1 cellular context compared by ENCODE assay signal in the genomic region with DNA sequence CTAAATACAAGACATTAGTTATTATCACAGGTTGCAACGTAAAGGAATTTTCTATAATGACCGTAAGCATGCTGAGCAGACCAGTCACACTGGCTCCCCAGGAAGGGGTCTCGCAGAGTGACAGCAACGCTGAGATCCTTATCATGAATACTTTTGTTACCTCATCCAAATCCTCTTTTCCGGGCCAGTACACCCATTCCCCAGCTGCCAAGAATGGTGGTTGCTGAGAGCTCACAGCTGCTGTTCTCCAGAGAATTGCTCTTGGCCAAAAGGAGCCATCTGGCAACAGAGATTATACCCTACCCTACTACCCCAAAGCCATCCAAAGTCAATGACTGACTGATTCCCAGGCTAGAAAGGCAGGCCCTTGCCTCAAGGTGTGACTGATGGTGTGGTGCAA.
TF ChIP-seq lines count a peak whose summit lies in the region.

No MANE protein-coding gene starts in this region.

TF ChIP-seq in GM23338, 12 proteins besides CTCF, POLR2A, EP300 and RAD21 (continued from another document):
- TF ChIP-seq, protein P1, sequence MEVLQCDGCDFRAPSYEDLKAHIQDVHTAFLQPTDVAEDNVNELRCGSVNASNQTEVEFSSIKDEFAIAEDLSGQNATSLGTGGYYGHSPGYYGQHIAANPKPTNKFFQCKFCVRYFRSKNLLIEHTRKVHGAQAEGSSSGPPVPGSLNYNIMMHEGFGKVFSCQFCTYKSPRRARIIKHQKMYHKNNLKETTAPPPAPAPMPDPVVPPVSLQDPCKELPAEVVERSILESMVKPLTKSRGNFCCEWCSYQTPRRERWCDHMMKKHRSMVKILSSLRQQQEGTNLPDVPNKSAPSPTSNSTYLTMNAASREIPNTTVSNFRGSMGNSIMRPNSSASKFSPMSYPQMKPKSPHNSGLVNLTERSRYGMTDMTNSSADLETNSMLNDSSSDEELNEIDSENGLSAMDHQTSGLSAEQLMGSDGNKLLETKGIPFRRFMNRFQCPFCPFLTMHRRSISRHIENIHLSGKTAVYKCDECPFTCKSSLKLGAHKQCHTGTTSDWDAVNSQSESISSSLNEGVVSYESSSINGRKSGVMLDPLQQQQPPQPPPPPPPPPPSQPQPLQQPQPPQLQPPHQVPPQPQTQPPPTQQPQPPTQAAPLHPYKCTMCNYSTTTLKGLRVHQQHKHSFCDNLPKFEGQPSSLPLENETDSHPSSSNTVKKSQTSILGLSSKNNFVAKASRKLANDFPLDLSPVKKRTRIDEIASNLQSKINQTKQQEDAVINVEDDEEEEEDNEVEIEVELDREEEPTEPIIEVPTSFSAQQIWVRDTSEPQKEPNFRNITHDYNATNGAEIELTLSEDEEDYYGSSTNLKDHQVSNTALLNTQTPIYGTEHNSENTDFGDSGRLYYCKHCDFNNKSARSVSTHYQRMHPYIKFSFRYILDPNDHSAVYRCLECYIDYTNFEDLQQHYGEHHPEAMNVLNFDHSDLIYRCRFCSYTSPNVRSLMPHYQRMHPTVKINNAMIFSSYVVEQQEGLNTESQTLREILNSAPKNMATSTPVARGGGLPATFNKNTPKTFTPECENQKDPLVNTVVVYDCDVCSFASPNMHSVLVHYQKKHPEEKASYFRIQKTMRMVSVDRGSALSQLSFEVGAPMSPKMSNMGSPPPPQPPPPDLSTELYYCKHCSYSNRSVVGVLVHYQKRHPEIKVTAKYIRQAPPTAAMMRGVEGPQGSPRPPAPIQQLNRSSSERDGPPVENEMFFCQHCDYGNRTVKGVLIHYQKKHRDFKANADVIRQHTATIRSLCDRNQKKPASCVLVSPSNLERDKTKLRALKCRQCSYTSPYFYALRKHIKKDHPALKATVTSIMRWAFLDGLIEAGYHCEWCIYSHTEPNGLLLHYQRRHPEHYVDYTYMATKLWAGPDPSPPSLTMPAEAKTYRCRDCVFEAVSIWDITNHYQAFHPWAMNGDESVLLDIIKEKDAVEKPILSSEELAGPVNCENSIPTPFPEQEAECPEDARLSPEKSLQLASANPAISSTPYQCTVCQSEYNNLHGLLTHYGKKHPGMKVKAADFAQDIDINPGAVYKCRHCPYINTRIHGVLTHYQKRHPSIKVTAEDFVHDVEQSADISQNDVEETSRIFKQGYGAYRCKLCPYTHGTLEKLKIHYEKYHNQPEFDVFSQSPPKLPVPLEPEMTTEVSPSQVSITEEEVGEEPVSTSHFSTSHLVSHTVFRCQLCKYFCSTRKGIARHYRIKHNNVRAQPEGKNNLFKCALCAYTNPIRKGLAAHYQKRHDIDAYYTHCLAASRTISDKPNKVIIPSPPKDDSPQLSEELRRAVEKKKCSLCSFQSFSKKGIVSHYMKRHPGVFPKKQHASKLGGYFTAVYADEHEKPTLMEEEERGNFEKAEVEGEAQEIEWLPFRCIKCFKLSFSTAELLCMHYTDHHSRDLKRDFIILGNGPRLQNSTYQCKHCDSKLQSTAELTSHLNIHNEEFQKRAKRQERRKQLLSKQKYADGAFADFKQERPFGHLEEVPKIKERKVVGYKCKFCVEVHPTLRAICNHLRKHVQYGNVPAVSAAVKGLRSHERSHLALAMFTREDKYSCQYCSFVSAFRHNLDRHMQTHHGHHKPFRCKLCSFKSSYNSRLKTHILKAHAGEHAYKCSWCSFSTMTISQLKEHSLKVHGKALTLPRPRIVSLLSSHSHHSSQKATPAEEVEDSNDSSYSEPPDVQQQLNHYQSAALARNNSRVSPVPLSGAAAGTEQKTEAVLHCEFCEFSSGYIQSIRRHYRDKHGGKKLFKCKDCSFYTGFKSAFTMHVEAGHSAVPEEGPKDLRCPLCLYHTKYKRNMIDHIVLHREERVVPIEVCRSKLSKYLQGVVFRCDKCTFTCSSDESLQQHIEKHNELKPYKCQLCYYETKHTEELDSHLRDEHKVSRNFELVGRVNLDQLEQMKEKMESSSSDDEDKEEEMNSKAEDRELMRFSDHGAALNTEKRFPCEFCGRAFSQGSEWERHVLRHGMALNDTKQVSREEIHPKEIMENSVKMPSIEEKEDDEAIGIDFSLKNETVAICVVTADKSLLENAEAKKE (CRISPR knock-in tag; IDR thresholded peaks at IDR 0.05) = no peak
- no peak for TF ChIP-seq NANOG (IDR thresholded peaks at IDR 0.05; ENCODE audit: borderline replicate concordance)
- TF ChIP-seq, protein P2, sequence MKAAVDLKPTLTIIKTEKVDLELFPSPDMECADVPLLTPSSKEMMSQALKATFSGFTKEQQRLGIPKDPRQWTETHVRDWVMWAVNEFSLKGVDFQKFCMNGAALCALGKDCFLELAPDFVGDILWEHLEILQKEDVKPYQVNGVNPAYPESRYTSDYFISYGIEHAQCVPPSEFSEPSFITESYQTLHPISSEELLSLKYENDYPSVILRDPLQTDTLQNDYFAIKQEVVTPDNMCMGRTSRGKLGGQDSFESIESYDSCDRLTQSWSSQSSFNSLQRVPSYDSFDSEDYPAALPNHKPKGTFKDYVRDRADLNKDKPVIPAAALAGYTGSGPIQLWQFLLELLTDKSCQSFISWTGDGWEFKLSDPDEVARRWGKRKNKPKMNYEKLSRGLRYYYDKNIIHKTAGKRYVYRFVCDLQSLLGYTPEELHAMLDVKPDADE (IDR thresholded peaks at IDR 0.05) = no peak
- TF ChIP-seq ZNF114 (CRISPR knock-in tag; IDR thresholded peaks at IDR 0.05) = no peak
- TF ChIP-seq ZNF331 (CRISPR knock-in tag; IDR thresholded peaks at IDR 0.05; ENCODE audit: low read depth) = no peak
